2 cellular contexts compared by ENCODE assay signal in the genomic region with DNA sequence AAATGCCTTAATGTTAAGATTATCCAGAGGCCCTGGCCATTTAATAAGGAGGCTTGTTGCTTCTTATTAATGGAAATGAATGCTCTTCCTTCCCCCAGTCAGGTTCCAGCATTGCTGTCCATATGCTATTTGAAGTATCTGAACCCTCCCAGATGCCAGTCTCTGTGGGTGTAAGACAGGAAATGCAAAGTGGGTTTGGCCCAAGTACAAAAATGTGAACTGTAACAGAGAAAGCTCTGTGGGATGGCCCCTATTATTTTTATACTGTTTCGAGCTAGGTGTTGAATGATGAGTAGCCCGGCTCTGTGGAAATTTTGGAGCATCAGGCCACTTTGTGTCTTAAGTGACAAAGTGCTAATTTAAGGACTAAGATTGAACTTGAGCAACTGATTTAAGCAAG.
TF ChIP-seq lines count a peak whose summit lies in the region.

No MANE protein-coding gene starts in this region.

TF ChIP-seq in SK-N-SH treated with all-trans-retinoic acid at 6 μM for 48 hours, 23 proteins besides CTCF, POLR2A, EP300 and RAD21 (continued from another document):
- TF ChIP-seq, protein P1, sequence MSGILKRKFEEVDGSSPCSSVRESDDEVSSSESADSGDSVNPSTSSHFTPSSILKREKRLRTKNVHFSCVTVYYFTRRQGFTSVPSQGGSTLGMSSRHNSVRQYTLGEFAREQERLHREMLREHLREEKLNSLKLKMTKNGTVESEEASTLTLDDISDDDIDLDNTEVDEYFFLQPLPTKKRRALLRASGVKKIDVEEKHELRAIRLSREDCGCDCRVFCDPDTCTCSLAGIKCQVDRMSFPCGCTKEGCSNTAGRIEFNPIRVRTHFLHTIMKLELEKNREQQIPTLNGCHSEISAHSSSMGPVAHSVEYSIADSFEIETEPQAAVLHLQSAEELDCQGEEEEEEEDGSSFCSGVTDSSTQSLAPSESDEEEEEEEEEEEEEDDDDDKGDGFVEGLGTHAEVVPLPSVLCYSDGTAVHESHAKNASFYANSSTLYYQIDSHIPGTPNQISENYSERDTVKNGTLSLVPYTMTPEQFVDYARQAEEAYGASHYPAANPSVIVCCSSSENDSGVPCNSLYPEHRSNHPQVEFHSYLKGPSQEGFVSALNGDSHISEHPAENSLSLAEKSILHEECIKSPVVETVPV (CRISPR knock-in tag; IDR thresholded peaks at IDR 0.05) = no peak

TF ChIP-seq in SK-N-SH, 30 proteins besides CTCF, POLR2A, EP300 and RAD21 (continued from another document):
- TF ChIP-seq, protein P2, sequence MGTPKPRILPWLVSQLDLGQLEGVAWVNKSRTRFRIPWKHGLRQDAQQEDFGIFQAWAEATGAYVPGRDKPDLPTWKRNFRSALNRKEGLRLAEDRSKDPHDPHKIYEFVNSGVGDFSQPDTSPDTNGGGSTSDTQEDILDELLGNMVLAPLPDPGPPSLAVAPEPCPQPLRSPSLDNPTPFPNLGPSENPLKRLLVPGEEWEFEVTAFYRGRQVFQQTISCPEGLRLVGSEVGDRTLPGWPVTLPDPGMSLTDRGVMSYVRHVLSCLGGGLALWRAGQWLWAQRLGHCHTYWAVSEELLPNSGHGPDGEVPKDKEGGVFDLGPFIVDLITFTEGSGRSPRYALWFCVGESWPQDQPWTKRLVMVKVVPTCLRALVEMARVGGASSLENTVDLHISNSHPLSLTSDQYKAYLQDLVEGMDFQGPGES (IDR thresholded peaks at IDR 0.05; ENCODE audit: low read depth, low read length) = no peak
- TF ChIP-seq, protein P3, sequence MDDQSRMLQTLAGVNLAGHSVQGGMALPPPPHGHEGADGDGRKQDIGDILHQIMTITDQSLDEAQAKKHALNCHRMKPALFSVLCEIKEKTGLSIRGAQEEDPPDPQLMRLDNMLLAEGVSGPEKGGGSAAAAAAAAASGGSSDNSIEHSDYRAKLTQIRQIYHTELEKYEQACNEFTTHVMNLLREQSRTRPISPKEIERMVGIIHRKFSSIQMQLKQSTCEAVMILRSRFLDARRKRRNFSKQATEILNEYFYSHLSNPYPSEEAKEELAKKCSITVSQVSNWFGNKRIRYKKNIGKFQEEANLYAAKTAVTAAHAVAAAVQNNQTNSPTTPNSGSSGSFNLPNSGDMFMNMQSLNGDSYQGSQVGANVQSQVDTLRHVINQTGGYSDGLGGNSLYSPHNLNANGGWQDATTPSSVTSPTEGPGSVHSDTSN (IDR thresholded peaks at IDR 0.05) = no peak
- TF ChIP-seq MEF2A (IDR thresholded peaks at IDR 0.05; ENCODE audit: borderline replicate concordance, low read depth) (no peak), NFIC (IDR thresholded peaks at IDR 0.05; ENCODE audit: borderline replicate concordance) (no peak), NRF1 (IDR thresholded peaks at IDR 0.05; ENCODE audit: low read depth, low read length) (no peak), FOXM1 (IDR thresholded peaks at IDR 0.05; ENCODE audit: low read depth) (no peak), FOSL2 (IDR thresholded peaks at IDR 0.05; ENCODE audit: borderline replicate concordance, low read depth) (no peak), GABPA (IDR thresholded peaks at IDR 0.05; ENCODE audit: low read depth) (no peak), EZH2phosphoT487 (IDR thresholded peaks at IDR 0.05; ENCODE audit: borderline replicate concordance, low read depth) (no peak), RCOR1 (IDR thresholded peaks at IDR 0.05; ENCODE audit: low read length) (no peak), JUND (IDR thresholded peaks at IDR 0.05) (no peak), FOXJ3 (CRISPR knock-in tag; IDR thresholded peaks at IDR 0.05) (no peak), TEAD4 (IDR thresholded peaks at IDR 0.05; ENCODE audit: borderline replicate concordance, insufficient read depth) (no peak)
